Comparison of ENCODE assay signal across 28 cellular contexts in genomic region chr10:71950683-71951082, GRCh38. TPM values are rescaled to one million over a fixed set of nuclear protein-coding genes. Genes with fewer than 3 reads are reported as not detected.
"Had no signal": no experiment of that assay in that cellular context is flagged by ENCODE, and none has a peak within 500 bp of the region (broad histone marks: within the 10 kb centered on the region; RNA-seq: fewer than 3 reads in every experiment).

No MANE protein-coding gene starts in this region.

- H3K9ac ChIP-seq: neural progenitor cell had no signal

- H3K9me3 ChIP-seq: pancreas, right lobe of liver, thyroid gland had no signal

- H3K27me3 ChIP-seq: neural progenitor cell, pancreas, right lobe of liver, sigmoid colon, stomach, thyroid gland, tibial nerve, upper lobe of left lung, vagina had no signal

- H3K27me3 Mint-ChIP-seq: progenitor cell of endocrine pancreas; stimulated activated naive CD8-positive, alpha-beta T cell treated with anti-CD3 and anti-CD28 coated beads, Interleukin-15, Interleukin-2, amounts not matched to agents 100 ng/mL and 50 ng/mL, for 24 hours had no signal

- H3K4me1 Mint-ChIP-seq: naive thymus-derived CD4-positive, alpha-beta T cell; natural killer cell; nephron; neural progenitor cell; stimulated activated effector memory CD8-positive, alpha-beta T cell treated with anti-CD3 and anti-CD28 coated beads, Interleukin-12 subunit alpha, Interleukin-12 subunit beta, amount 100 ng/mL, for 72 hours; stimulated activated naive B cell treated with anti-CD40 and anti-IgM and Interleukin-4, amounts not matched to agents 10 μg/mL and 1 μg/mL and 100 μg/mL, for 72 hours had no signal

- H3K36me3 Mint-ChIP-seq: stimulated activated effector memory CD8-positive, alpha-beta T cell treated with anti-CD3 and anti-CD28 coated beads, Interleukin-12 subunit alpha, Interleukin-12 subunit beta, amount 100 ng/mL, for 72 hours had no signal

- H3K27ac ChIP-seq: neural progenitor cell, pancreas, psoas muscle, right lobe of liver, sigmoid colon, thoracic aorta, thyroid gland, tibial nerve, upper lobe of left lung, vagina had no signal

- FAIRE-seq: pancreas, small intestine had no signal

- H3K4me3 Mint-ChIP-seq: naive thymus-derived CD4-positive, alpha-beta T cell; natural killer cell; nephron; neural progenitor cell; stimulated activated effector memory CD8-positive, alpha-beta T cell treated with anti-CD3 and anti-CD28 coated beads, Interleukin-12 subunit alpha, Interleukin-12 subunit beta, amount 100 ng/mL, for 72 hours; stimulated activated naive B cell treated with anti-CD40 and anti-IgM and Interleukin-4, amounts not matched to agents 10 μg/mL and 1 μg/mL and 100 μg/mL, for 72 hours; stimulated activated naive CD8-positive, alpha-beta T cell treated with anti-CD3 and anti-CD28 coated beads, Interleukin-15, Interleukin-2, amounts not matched to agents 100 ng/mL and 50 ng/mL, for 24 hours had no signal

- DNase-seq: naive thymus-derived CD4-positive, alpha-beta T cell; natural killer cell; occipital lobe; pancreas; posterior cingulate gyrus; psoas muscle; right cardiac atrium; sigmoid colon; small intestine; stimulated activated CD4-positive, alpha-beta T cell treated with anti-CD3 and anti-CD28 coated beads, Interleukin-15, amount 100 ng/mL, for 24 hours; stimulated activated CD4-positive, alpha-beta T cell treated with anti-CD3 and anti-CD28 coated beads, Interleukin-2, amount 100 ng/mL, for 24 hours; stimulated activated CD4-positive, alpha-beta T cell treated with anti-CD3 and anti-CD28 coated beads, Interleukin-2, amount 100 ng/mL, for 48 hours; stimulated activated CD4-positive, alpha-beta T cell treated with anti-CD3 and anti-CD28 coated beads, Interleukin-4, amount 100 ng/mL, for 24 hours; stimulated activated naive B cell treated with anti-CD40 and anti-IgM and Interleukin-4, amounts not matched to agents 10 μg/mL and 1 μg/mL and 100 μg/mL, for 72 hours; stimulated activated naive CD4-positive, alpha-beta T cell treated with Interleukin-2 at 50 U/mL for 16 hours; stomach; thyroid gland; trophoblast cell; upper lobe of left lung had no signal

- H3K4me1 ChIP-seq: neural progenitor cell, pancreas, psoas muscle, right lobe of liver, sigmoid colon, stomach, thyroid gland, tibial nerve, upper lobe of left lung, vagina had no signal

- H3K4me2 ChIP-seq: neural progenitor cell had no signal

- H3K36me3 ChIP-seq: neural progenitor cell, pancreas, right lobe of liver, sigmoid colon, stomach, thoracic aorta, thyroid gland, tibial nerve, upper lobe of left lung, vagina had no signal

- H2AFZ ChIP-seq: neural progenitor cell had no signal

- ATAC-seq: naive thymus-derived CD4-positive, alpha-beta T cell; natural killer cell; pancreas; psoas muscle; right cardiac atrium; right lobe of liver; stimulated activated effector memory CD8-positive, alpha-beta T cell treated with anti-CD3 and anti-CD28 coated beads, Interleukin-12 subunit alpha, Interleukin-12 subunit beta, amount 100 ng/mL, for 72 hours; stimulated activated naive B cell treated with anti-CD40 and anti-IgM and Interleukin-4, amounts not matched to agents 10 μg/mL and 1 μg/mL and 100 μg/mL, for 72 hours had no signal

- H3K27ac Mint-ChIP-seq: naive thymus-derived CD4-positive, alpha-beta T cell; natural killer cell; nephron; neural progenitor cell; progenitor cell of endocrine pancreas; stimulated activated effector memory CD8-positive, alpha-beta T cell treated with anti-CD3 and anti-CD28 coated beads, Interleukin-12 subunit alpha, Interleukin-12 subunit beta, amount 100 ng/mL, for 72 hours; stimulated activated naive B cell treated with anti-CD40 and anti-IgM and Interleukin-4, amounts not matched to agents 10 μg/mL and 1 μg/mL and 100 μg/mL, for 72 hours; stimulated activated naive CD8-positive, alpha-beta T cell treated with anti-CD3 and anti-CD28 coated beads, Interleukin-15, Interleukin-2, amounts not matched to agents 100 ng/mL and 50 ng/mL, for 24 hours had no signal

- H3K4me3 ChIP-seq: neural progenitor cell, pancreas, psoas muscle, right lobe of liver, sigmoid colon, stomach, thoracic aorta, thyroid gland, tibial nerve, upper lobe of left lung, vagina had no signal

RNA-seq across cellular contexts. Expression of gene CHST3, which starts 13.5 kb away (rescaled TPM):
- total RNA-seq: natural killer cell had no signal
- polyA plus RNA-seq: naive thymus-derived CD4-positive, alpha-beta T cell had no signal
